In the genomic region with DNA sequence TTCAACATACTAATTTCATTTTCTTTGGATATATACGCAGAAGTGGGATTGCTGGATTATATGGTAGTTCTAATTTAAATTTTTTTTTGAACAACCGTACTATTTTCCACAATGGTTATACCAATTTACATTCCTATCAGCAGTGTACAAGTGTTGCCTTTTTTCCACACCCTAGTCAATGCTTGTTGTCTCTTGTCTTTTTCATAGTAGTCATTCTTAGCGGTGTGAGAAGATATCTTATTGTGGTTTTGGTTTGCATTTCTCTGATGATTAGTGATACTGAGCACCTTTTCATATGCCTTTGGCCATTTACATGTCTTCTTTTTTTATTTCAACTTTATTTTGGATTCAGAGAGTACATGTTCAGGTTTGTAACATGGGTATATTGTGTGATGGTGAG, we compare ENCODE assay signal across 8 cellular contexts.
"Had no signal": no experiment of that assay in that cellular context is flagged by ENCODE, and none has a peak within 500 bp of the region (broad histone marks: within the 10 kb centered on the region; RNA-seq: fewer than 3 reads in every experiment).

No MANE protein-coding gene starts in this region.

- ATAC-seq: GM12878 had no signal

- DNase-seq: GDM1, GF-D8 had no signal

- H3K4me3 ChIP-seq: GM12878 had no signal

- FAIRE-seq: G401.6, GM12878, GM12891, GM12892, GM18507, GM19239 had no signal
